12 cellular contexts compared by ENCODE assay signal in the genomic region with DNA sequence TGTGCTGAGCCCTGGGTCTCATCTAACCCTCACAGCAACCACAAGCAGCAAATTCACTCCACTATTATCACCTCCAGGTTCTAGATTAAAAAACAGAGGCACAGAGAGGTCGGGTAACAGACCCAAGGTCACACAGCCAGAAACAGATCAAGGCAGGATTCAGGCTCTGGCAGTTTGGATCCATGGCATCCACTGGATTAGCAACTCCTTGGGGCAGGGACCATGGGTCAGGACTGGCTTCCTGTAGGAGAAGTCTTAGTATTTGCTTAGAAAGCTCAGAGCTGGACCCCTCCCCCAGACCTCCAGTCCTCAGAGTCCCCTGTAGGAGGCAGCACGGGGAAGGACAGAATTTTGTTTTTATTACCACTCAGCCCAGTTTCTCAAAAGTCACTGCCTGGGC. TPM values are rescaled to one million over a fixed set of nuclear protein-coding genes. Genes with fewer than 3 reads are reported as not detected.
A peak's percentile ranks its signal among the peaks of the same experiment; 100 is the strongest.
DNase-seq lines count a peak whose midpoint lies in the region; ATAC-seq, FAIRE-seq and TF ChIP-seq lines count a peak whose summit lies in the region.
"Had no signal": no experiment of that assay in that cellular context is flagged by ENCODE, and none has a peak within 500 bp of the region (broad histone marks: within the 10 kb centered on the region; RNA-seq: fewer than 3 reads in every experiment).

No MANE protein-coding gene starts in this region.

- peak overlapping the region; percentile 69 for H3K27ac Mint-ChIP-seq in activated CD8-positive, alpha-beta memory T cell treated with anti-CD3 and anti-CD28 coated beads, Interleukin-2, amount 10 ng/mL, durations not matched to agents 7 days and 5 days

- H3K36me3 Mint-ChIP-seq in activated CD8-positive, alpha-beta memory T cell treated with anti-CD3 and anti-CD28 coated beads, Interleukin-2, amount 10 ng/mL, durations not matched to agents 7 days and 5 days: peaks cover 2% of the 10 kb centered on the region

- peaks cover 44% of the 10 kb centered on the region for H3K4me1 Mint-ChIP-seq in activated CD8-positive, alpha-beta memory T cell treated with anti-CD3 and anti-CD28 coated beads, Interleukin-2, amount 10 ng/mL, durations not matched to agents 7 days and 5 days

- no peak overlapping the region for H3K4me3 Mint-ChIP-seq in activated CD8-positive, alpha-beta memory T cell treated with anti-CD3 and anti-CD28 coated beads, Interleukin-2, amount 10 ng/mL, durations not matched to agents 7 days and 5 days

- CTCF ChIA-PET in activated CD8-positive, alpha-beta memory T cell treated with anti-CD3 and anti-CD28 coated beads, Interleukin-2, amount 10 ng/mL, durations not matched to agents 7 days and 5 days (lab: Charles Lee): interaction anchor here (0.9 to 4.5 kb wide), 15 partner anchors 8 to 52 kb away, joined by 3 to 20 read pairs (median 5); partner anchors contain the start of gene ZFP36L2

- H3K4me1 ChIP-seq in neutrophil (ENCODE audit: control insufficient read depth in 1 of 2, insufficient read depth in 1 of 2, low read depth in 1 of 2, low read length in 1 of 2): peaks cover 48 to 53% of the 10 kb centered on the region in 2 experiments

- no peak for ATAC-seq in activated CD8-positive, alpha-beta memory T cell treated with anti-CD3 and anti-CD28 coated beads, Interleukin-2, amount 10 ng/mL, durations not matched to agents 7 days and 5 days
- no peak for ATAC-seq in HG03280 (IDR thresholded peaks at IDR 0.05; ENCODE audit: unreplicated experiment)

- H3K4me3 ChIP-seq in bronchial epithelial cell (ENCODE audit: low read depth, low read length) (no peak overlapping the region), neutrophil (ENCODE audit: low read depth in 1 of 2, low read length in 1 of 2) (no peak overlapping the region)

- no peaks in the 10 kb centered on the region for H3K36me3 ChIP-seq in bronchial epithelial cell (ENCODE audit: control insufficient read depth, insufficient read depth, low read length)
- no peaks in the 10 kb centered on the region for H3K36me3 ChIP-seq in neutrophil

- FAIRE-seq in bronchial epithelial cell (lab: Jason Lieb, UNC): no peak
- FAIRE-seq: urothelium cell line had no signal

- H3K27me3 ChIP-seq in bronchial epithelial cell (ENCODE audit: control insufficient read depth, insufficient read depth, low read length) (no peaks in the 10 kb centered on the region), neutrophil (no peaks in the 10 kb centered on the region)

- peak; percentile 60 for DNase-seq in activated CD8-positive, alpha-beta memory T cell treated with anti-CD3 and anti-CD28 coated beads, Interleukin-2, amount 10 ng/mL, durations not matched to agents 7 days and 5 days
- no peak for DNase-seq in activated CD8-positive, alpha-beta memory T cell treated with anti-CD3 and anti-CD28 coated beads, Interleukin-2, amount 50 U/mL, for 48 hours
- DNase-seq in NAMALWA (ENCODE audit: low spot score): peak; percentile 52
- no peak for DNase-seq in bronchial epithelial cell (ENCODE audit: low read depth)
- no peak for DNase-seq in NCI-H2081 (lab: John Stamatoyannopoulos, UW)
- no peak for DNase-seq in stimulated activated CD4-positive, alpha-beta T cell treated with anti-CD3 and anti-CD28 coated beads, Interleukin-2, amount 100 ng/mL, for 48 hours
- DNase-seq: NCI-H1092 treated with DMSO at 0.1 percent for 48 hours; SHP77; stimulated activated CD4-positive, alpha-beta T cell treated with anti-CD3 and anti-CD28 coated beads, Interleukin-2, amount 100 ng/mL, for 24 hours had no signal

- H3K27ac ChIP-seq in neutrophil: peak overlapping the region; percentile 65

- no peaks in the 10 kb centered on the region for H3K27me3 Mint-ChIP-seq in activated CD8-positive, alpha-beta memory T cell treated with anti-CD3 and anti-CD28 coated beads, Interleukin-2, amount 10 ng/mL, durations not matched to agents 7 days and 5 days

- H3K9me3 ChIP-seq in neutrophil: no peaks in the 10 kb centered on the region

- TF ChIP-seq CTCF in bronchial epithelial cell (IDR thresholded peaks at IDR 0.05; ENCODE audit: insufficient read depth, low read length, severe bottlenecking) (peak; percentile 8), neutrophil (IDR thresholded peaks at IDR 0.05) (peak; percentile 67)

- H3K9me3 Mint-ChIP-seq in activated CD8-positive, alpha-beta memory T cell treated with anti-CD3 and anti-CD28 coated beads, Interleukin-2, amount 10 ng/mL, durations not matched to agents 7 days and 5 days (ENCODE audit: low read depth): no peaks in the 10 kb centered on the region

RNA-seq across cellular contexts. Expression of gene ZFP36L2, which starts 34.4 kb away (rescaled TPM):
- total RNA-seq in activated CD8-positive, alpha-beta memory T cell treated with anti-CD3 and anti-CD28 coated beads, Interleukin-2, amount 10 ng/mL, durations not matched to agents 7 days and 5 days: 100 to 1,000 TPM; 118 to 158 TPM
- 4.4 and 8.2 TPM in 2 replicates for total RNA-seq in bronchial epithelial cell

Comparison
In these comparisons a context has a peak if more than half of its experiments do, and no peak if none do; other contexts are left out.
1. DNase-seq: peak in activated CD8-positive, alpha-beta memory T cell treated with anti-CD3 and anti-CD28 coated beads, Interleukin-2, amount 10 ng/mL, durations not matched to agents 7 days and 5 days (single experiment) and NAMALWA (single experiment); none in activated CD8-positive, alpha-beta memory T cell treated with anti-CD3 and anti-CD28 coated beads, Interleukin-2, amount 50 U/mL, for 48 hours (single experiment), bronchial epithelial cell (single experiment), NCI-H2081 (0 of 2) and stimulated activated CD4-positive, alpha-beta T cell treated with anti-CD3 and anti-CD28 coated beads, Interleukin-2, amount 100 ng/mL, for 48 hours (0 of 2).
2. RNA of gene ZFP36L2, which starts 34.4 kb away (total RNA-seq): 118 to 158 TPM in activated CD8-positive, alpha-beta memory T cell treated with anti-CD3 and anti-CD28 coated beads, Interleukin-2, amount 10 ng/mL, durations not matched to agents 7 days and 5 days; 4.4 to 8.2 TPM in bronchial epithelial cell; every median in the first group is over 10 times any median in the second.